12 cellular contexts compared by ENCODE assay signal in the genomic region with DNA sequence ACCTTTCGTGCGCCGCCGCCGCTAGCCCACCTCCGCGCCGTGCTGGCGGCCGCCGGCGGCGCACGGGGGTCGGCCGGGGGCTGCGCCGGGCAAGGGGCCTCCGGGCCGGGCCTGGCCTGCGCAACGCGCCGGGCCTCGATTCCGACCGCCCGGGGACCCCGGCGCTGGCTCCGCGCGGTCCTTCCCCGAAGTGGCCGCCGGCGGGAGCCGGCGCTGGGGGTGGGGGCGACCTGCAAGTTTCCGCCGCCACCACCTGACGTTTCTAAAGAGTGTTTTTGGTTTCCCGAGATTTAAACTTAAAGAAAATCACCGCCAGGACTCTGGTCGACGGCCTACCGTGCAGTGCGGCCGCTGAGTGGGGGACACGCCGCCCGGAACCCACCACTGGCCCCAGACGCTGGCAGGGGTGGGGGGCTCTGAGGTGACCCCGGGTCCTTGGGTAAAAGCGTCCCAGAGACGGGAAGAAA. TPM values are rescaled to one million over a fixed set of nuclear protein-coding genes. Genes with fewer than 3 reads are reported as not detected.
DNase-seq lines count a peak whose midpoint lies in the region; ATAC-seq and TF ChIP-seq lines count a peak whose summit lies in the region.
"Had no signal": no experiment of that assay in that cellular context is flagged by ENCODE, and none has a peak within 500 bp of the region (broad histone marks: within the 10 kb centered on the region; RNA-seq: fewer than 3 reads in every experiment).

No MANE protein-coding gene starts in this region.

- DNase-seq in H7 (peak; percentile 78), choroid plexus epithelial cell (ENCODE audit: low read depth) (no peak), left lung (no peak), progenitor cell of endocrine pancreas (ENCODE audit: low spot score, unreplicated experiment) (no peak), SKM-1 (lab: John Stamatoyannopoulos, UW; ENCODE audit: unreplicated experiment) (no peak), hypothalamus (lab: John Stamatoyannopoulos, UW) (no peak), Ammon's horn (ENCODE audit: low spot score) (no peak)
- DNase-seq: cerebellar nuclear complex, occipital lobe had no signal

- TF ChIP-seq CTCF in choroid plexus epithelial cell (conservative IDR thresholded peaks at IDR 0.05; ENCODE audit: low read depth, low read length), result no peak
- TF ChIP-seq CTCF in left lung (IDR thresholded peaks at IDR 0.05), result no peak
- TF ChIP-seq CTCF in progenitor cell of endocrine pancreas (IDR thresholded peaks at IDR 0.05; ENCODE audit: unreplicated experiment), result no peak

- peak overlapping the region; percentile 91 to 97 for H3K27ac ChIP-seq in left lung

- no peaks in the 10 kb centered on the region for H3K36me3 Mint-ChIP-seq in progenitor cell of endocrine pancreas (ENCODE audit: insufficient read depth)

- H3K27me3 ChIP-seq in H7 (ENCODE audit: control insufficient read depth, insufficient read depth, low read length), result peaks cover 89% of the 10 kb centered on the region
- peaks cover 41 to 93% of the 10 kb centered on the region in 2 donors for H3K27me3 ChIP-seq in left lung

- no peaks in the 10 kb centered on the region for H3K9me3 ChIP-seq in left lung

- peak overlapping the region; percentile 98 for H3K27ac Mint-ChIP-seq in progenitor cell of endocrine pancreas
- H3K27ac Mint-ChIP-seq: stimulated activated naive CD8-positive, alpha-beta T cell treated with anti-CD3 and anti-CD28 coated beads, Interleukin-15, Interleukin-2, amounts not matched to agents 100 ng/mL and 50 ng/mL, for 24 hours had no signal

- intact Hi-C loops in left lung (cut with DNase I), result no loop called here

- ATAC-seq in left lung (no peak), GM21723 (IDR thresholded peaks at IDR 0.05; ENCODE audit: unreplicated experiment) (no peak)

- no peaks in the 10 kb centered on the region for H3K27me3 Mint-ChIP-seq in progenitor cell of endocrine pancreas

- H3K36me3 ChIP-seq in H7 (replicated peaks; ENCODE audit: control insufficient read depth, insufficient read depth, low read length), result no peaks in the 10 kb centered on the region
- no peaks in the 10 kb centered on the region for H3K36me3 ChIP-seq in left lung

- H3K4me3 Mint-ChIP-seq in progenitor cell of endocrine pancreas (ENCODE audit: low read depth), result peak overlapping the region; percentile 93

- peaks cover 2 to 15% of the 10 kb centered on the region in 2 donors for H3K4me1 ChIP-seq in left lung

- H3K9me3 Mint-ChIP-seq in progenitor cell of endocrine pancreas (ENCODE audit: low read depth), result no peaks in the 10 kb centered on the region
- H3K9me3 Mint-ChIP-seq: activated T-helper 2 cell treated with anti-CD3 and anti-CD28 coated beads, Interferon-gamma antibody, Interleukin-2, Interleukin-4, amounts not matched to agents 10 μg/mL and 5 μg/mL and 100 μg/mL, durations not matched to agents 14 hours and 24 hours and 36 hours; stimulated activated naive CD8-positive, alpha-beta T cell treated with anti-CD3 and anti-CD28 coated beads, Interleukin-15, Interleukin-2, amounts not matched to agents 100 ng/mL and 50 ng/mL, for 24 hours had no signal

- peaks cover 33% of the 10 kb centered on the region for H3K4me1 Mint-ChIP-seq in progenitor cell of endocrine pancreas (ENCODE audit: low read depth)

- H3K4me3 ChIP-seq in H7 (ENCODE audit: insufficient read depth, low read depth, low read length), result peak overlapping the region; percentile 26
- H3K4me3 ChIP-seq in choroid plexus epithelial cell (ENCODE audit: low read depth, low read length), result peak overlapping the region; percentile 90
- H3K4me3 ChIP-seq in left lung, result peak overlapping the region; percentile 21 to 66

RNA-seq across cellular contexts. Expression of a gene that starts 3.8 kb away (rescaled TPM):
- total RNA-seq in H7 (2014; rRNA removed; shearing (Covaris generic)), result 8.8 and 37.7 TPM in 2 replicates
- total RNA-seq in left lung (10 to 100 TPM; 20.6 to 29.9 TPM), progenitor cell of endocrine pancreas (112 and 114 TPM in 2 replicates)
- total RNA-seq: activated T-helper 2 cell treated with anti-CD3 and anti-CD28 coated beads, Interferon-gamma antibody, Interleukin-2, Interleukin-4, amounts not matched to agents 10 μg/mL and 5 μg/mL and 100 μg/mL, durations not matched to agents 14 hours and 24 hours and 36 hours had no signal

Comparison
In these comparisons a context has a peak if more than half of its experiments do, and no peak if none do; other contexts are left out.
1. H3K4me3 ChIP-seq: peak in every context shown above with its lines; median percentile 90 in choroid plexus epithelial cell; 44 in left lung; 26 in H7.